Comparison of ENCODE assay signal across 8 cellular contexts in the genomic region with DNA sequence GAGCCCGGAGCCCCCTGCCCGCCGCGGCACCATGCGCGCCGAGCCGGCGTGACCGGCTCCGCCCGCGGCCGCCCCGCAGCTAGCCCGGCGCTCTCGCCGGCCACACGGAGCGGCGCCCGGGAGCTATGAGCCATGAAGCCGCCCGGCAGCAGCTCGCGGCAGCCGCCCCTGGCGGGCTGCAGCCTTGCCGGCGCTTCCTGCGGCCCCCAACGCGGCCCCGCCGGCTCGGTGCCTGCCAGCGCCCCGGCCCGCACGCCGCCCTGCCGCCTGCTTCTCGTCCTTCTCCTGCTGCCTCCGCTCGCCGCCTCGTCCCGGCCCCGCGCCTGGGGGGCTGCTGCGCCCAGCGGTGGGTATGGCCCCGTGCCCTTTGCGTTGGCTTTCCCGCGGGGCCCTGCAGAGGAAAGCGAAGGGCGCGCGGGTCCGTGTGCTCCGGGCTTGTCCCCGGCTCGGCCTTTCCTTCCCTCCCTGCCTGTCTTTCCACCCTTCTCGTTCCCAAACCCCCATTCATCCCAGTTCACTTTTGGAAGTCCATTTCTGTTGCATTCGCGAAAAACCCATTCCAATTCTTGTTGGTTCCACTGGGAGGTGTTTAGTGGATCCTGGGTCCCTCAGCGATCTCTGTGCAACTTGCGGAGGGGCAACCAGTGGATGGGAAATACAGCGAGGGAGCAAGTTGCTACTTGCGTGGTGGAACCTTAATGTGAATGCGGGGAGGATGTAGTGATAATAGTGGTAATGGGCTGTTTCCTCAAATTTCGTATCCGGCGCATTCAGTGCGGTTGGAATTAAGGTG. TPM values are rescaled to one million over a fixed set of nuclear protein-coding genes. Genes with fewer than 3 reads are reported as not detected.
A peak's percentile ranks its signal among the peaks of the same experiment; 100 is the strongest.
DNase-seq lines count a peak whose midpoint lies in the region; ATAC-seq and TF ChIP-seq lines count a peak whose summit lies in the region.

No MANE protein-coding gene starts in this region.

- H3K4me1 ChIP-seq in BE2C (peaks cover 6% of the 10 kb centered on the region), esophagus (ENCODE audit: control insufficient read depth in 2 of 2, insufficient read depth in 2 of 2, low read length in 1 of 2) (peaks cover 3 to 5% of the 10 kb centered on the region in 2 donors), uterus (peaks cover 0 to 5% of the 10 kb centered on the region in 2 donors)

- intact Hi-C loops in uterus (cut with DNase I; ENCODE audit: low total_unique reads): no loop called here

- 4% methylated on average over 42 to 77 of the region's 77 CpGs for WGBS in esophagus, 2 donors

- H3K9me3 ChIP-seq in BE2C (no peaks in the 10 kb centered on the region), esophagus (ENCODE audit: control insufficient read depth in 2 of 2, insufficient read depth in 1 of 2, low read depth in 1 of 2, low read length in 1 of 2) (no peaks in the 10 kb centered on the region), uterus (no peaks in the 10 kb centered on the region)

- no peak overlapping the region for H3K27ac ChIP-seq in esophagus (ENCODE audit: low read depth in 2 of 2, low read length in 1 of 2)
- peak overlapping the region in 1 of 2 donors; percentile 39 for H3K27ac ChIP-seq in uterus

- DNase-seq in BE2C (peak; percentile 64), T1000 (lab: John Stamatoyannopoulos, UW) (peak; percentile 45), myocyte (ENCODE audit: low read depth) (peak; percentile 54), uterus (no peak), NCI-H128 (lab: John Stamatoyannopoulos, UW; ENCODE audit: unreplicated experiment) (no peak)

- no peak for TF ChIP-seq POLR2A in uterus (IDR thresholded peaks at IDR 0.05)

- H3K36me3 ChIP-seq in BE2C: no peaks in the 10 kb centered on the region
- no peaks in the 10 kb centered on the region for H3K36me3 ChIP-seq in esophagus (ENCODE audit: control insufficient read depth in 2 of 2, insufficient read depth in 2 of 2, low read length in 1 of 2)
- H3K36me3 ChIP-seq in uterus: no peaks in the 10 kb centered on the region

- H3K27me3 ChIP-seq in BE2C: no peaks in the 10 kb centered on the region
- H3K27me3 ChIP-seq in esophagus (ENCODE audit: control insufficient read depth in 1 of 2, insufficient read depth in 2 of 2, low read length in 2 of 2): peaks cover 3 to 8% of the 10 kb centered on the region in 2 donors
- peaks cover 0 to 27% of the 10 kb centered on the region in 2 donors for H3K27me3 ChIP-seq in uterus

- peak; percentile 44 for ATAC-seq in GM18861 (IDR thresholded peaks at IDR 0.05; ENCODE audit: unreplicated experiment)
- peak; percentile 71 for ATAC-seq in HG03354 (IDR thresholded peaks at IDR 0.05; ENCODE audit: poor library complexity, severe bottlenecking, unreplicated experiment)

- H3K4me3 ChIP-seq in BE2C (ENCODE audit: low read depth, low read length) (peak overlapping the region; percentile 84), esophagus (ENCODE audit: low read depth in 1 of 2, low read length in 2 of 2) (peak overlapping the region; percentile 55 to 70), uterus (peak overlapping the region; percentile 17 to 44)

- TF ChIP-seq CTCF in BE2C (IDR thresholded peaks at IDR 0.05; ENCODE audit: low read depth, low read length): no peak
- TF ChIP-seq CTCF in uterus (IDR thresholded peaks at IDR 0.05): no peak

RNA-seq across cellular contexts. Expression of a gene that starts 0.6 kb away (rescaled TPM):
- polyA plus RNA-seq in BE2C (2012; ENCODE audit: insufficient read depth, insufficient read length, low read depth): 2.9 TPM
- polyA plus RNA-seq in esophagus: 1 to 10 TPM; 1.6 to 2.3 TPM
- total RNA-seq in myocyte: 4.9 and 5.5 TPM in 2 replicates
- 18.9 TPM for polyA plus RNA-seq in myocyte (2012)
- 10 to 100 TPM in 1 of 4 donors, 1 to 10 TPM in 2, under 1 TPM in 1; 0.59 to 11.9 (median 2.4) TPM for total RNA-seq in uterus

Comparison
In these comparisons a context has a peak if more than half of its experiments do, and no peak if none do; other contexts are left out.
1. DNase-seq: peak in BE2C (single experiment), T1000 (single experiment) and myocyte (single experiment); none in uterus (0 of 2) and NCI-H128 (single experiment).
2. H3K4me3 ChIP-seq: peak in every context shown above with its lines; median percentile 84 in BE2C; 62 in esophagus; 30 in uterus.